In genomic region chr3:186235554-186235953, GRCh38 we compare ENCODE assay signal across 12 cellular contexts.
A peak's percentile ranks its signal among the peaks of the same experiment; 100 is the strongest.
DNase-seq lines count a peak whose midpoint lies in the region; ATAC-seq and TF ChIP-seq lines count a peak whose summit lies in the region.
"Had no signal": no experiment of that assay in that cellular context is flagged by ENCODE, and none has a peak within 500 bp of the region (broad histone marks: within the 10 kb centered on the region; RNA-seq: fewer than 3 reads in every experiment).

No MANE protein-coding gene starts in this region.

- peak overlapping the region; percentile 40 for H3K4me3 Mint-ChIP-seq in activated T-cell treated with anti-CD3 and anti-CD28 coated beads, Interleukin-2, amount 50 U/mL, for 24 hours

- TF ChIP-seq POLR2A in gastrocnemius medialis (IDR thresholded peaks at IDR 0.05), result no peak

- H3K4me1 ChIP-seq in gastrocnemius medialis, result peaks cover 24 to 34% of the 10 kb centered on the region in 2 donors
- H3K4me1 ChIP-seq: left lung had no signal

- H3K27ac Mint-ChIP-seq in activated T-cell treated with anti-CD3 and anti-CD28 coated beads, Interleukin-2, amount 50 U/mL, for 24 hours, result peak overlapping the region; percentile 34

- H3K9me3 Mint-ChIP-seq in activated T-cell treated with anti-CD3 and anti-CD28 coated beads, Interleukin-2, amount 50 U/mL, for 24 hours, result no peaks in the 10 kb centered on the region

- H3K9me3 ChIP-seq in gastrocnemius medialis, result no peaks in the 10 kb centered on the region
- H3K9me3 ChIP-seq: left lung, upper lobe of left lung had no signal

- ATAC-seq in GM21529 (IDR thresholded peaks at IDR 0.05; ENCODE audit: unreplicated experiment), result peak; percentile 94
- peak; percentile 85 for ATAC-seq in HG03432 (IDR thresholded peaks at IDR 0.05; ENCODE audit: unreplicated experiment)
- ATAC-seq in gastrocnemius medialis, result no peak

- in situ Hi-C loops in gastrocnemius medialis (cut with MboI; ENCODE audit: low sequenced_read_pairs in 4 of 4), result no loop called here

- H3K27me3 ChIP-seq in gastrocnemius medialis, result no peaks in the 10 kb centered on the region
- H3K27me3 ChIP-seq: left lung, upper lobe of left lung had no signal

- peaks cover 11% of the 10 kb centered on the region for H3K4me1 Mint-ChIP-seq in activated T-cell treated with anti-CD3 and anti-CD28 coated beads, Interleukin-2, amount 50 U/mL, for 24 hours (ENCODE audit: low read depth)

- no peak for DNase-seq in activated T-cell treated with anti-CD3 and anti-CD28 coated beads, Interleukin-2, amount 50 U/mL, for 24 hours
- no peak for DNase-seq in activated T-cell treated with anti-CD3 and anti-CD28 coated beads for 4 hours
- DNase-seq in gastrocnemius medialis, result no peak
- no peak for DNase-seq in occipital lobe (lab: John Stamatoyannopoulos, UW)
- DNase-seq in NCI-H1105 (lab: John Stamatoyannopoulos, UW), result no peak
- DNase-seq in GM03348 (ENCODE audit: low spot score), result no peak
- DNase-seq: activated effector memory CD4-positive, alpha-beta T cell treated with anti-CD3 and anti-CD28 coated beads, Interleukin-2, amount 50 U/mL, for 16 hours; left lung; SHP77 treated with DMSO at 0.1 percent for 48 hours; upper lobe of left lung had no signal

- TF ChIP-seq CTCF in gastrocnemius medialis (IDR thresholded peaks at IDR 0.05 in 4 of 5, conservative IDR thresholded peaks at IDR 0.05 in 1 of 5), result no peak

- H3K27me3 Mint-ChIP-seq in activated T-cell treated with anti-CD3 and anti-CD28 coated beads, Interleukin-2, amount 50 U/mL, for 24 hours, result peaks cover 9% of the 10 kb centered on the region

- H3K36me3 ChIP-seq in gastrocnemius medialis, result no peaks in the 10 kb centered on the region
- H3K36me3 ChIP-seq: upper lobe of left lung had no signal

- H3K4me3 ChIP-seq in gastrocnemius medialis, result no peak overlapping the region
- H3K4me3 ChIP-seq: left lung, upper lobe of left lung had no signal

- no peaks in the 10 kb centered on the region for H3K36me3 Mint-ChIP-seq in activated T-cell treated with anti-CD3 and anti-CD28 coated beads, Interleukin-2, amount 50 U/mL, for 24 hours (ENCODE audit: low read depth)

- intact Hi-C loops in gastrocnemius medialis (cut with DNase I; ENCODE audit: low total_unique reads), result loop anchor here (5.0 kb wide), 1 partner anchor 298 kb away; the partner anchor contains the start of gene TRA2B

- H3K27ac ChIP-seq in gastrocnemius medialis, result peak overlapping the region; percentile 73 to 84 (median 78)
- H3K27ac ChIP-seq: left lung, upper lobe of left lung had no signal

Comparison
In these comparisons a context has a peak if more than half of its experiments do, and no peak if none do; other contexts are left out.
1. ATAC-seq: peak in GM21529 (single experiment) and HG03432 (single experiment); none in gastrocnemius medialis (0 of 2).